25 cellular contexts compared by ENCODE assay signal in the genomic region with DNA sequence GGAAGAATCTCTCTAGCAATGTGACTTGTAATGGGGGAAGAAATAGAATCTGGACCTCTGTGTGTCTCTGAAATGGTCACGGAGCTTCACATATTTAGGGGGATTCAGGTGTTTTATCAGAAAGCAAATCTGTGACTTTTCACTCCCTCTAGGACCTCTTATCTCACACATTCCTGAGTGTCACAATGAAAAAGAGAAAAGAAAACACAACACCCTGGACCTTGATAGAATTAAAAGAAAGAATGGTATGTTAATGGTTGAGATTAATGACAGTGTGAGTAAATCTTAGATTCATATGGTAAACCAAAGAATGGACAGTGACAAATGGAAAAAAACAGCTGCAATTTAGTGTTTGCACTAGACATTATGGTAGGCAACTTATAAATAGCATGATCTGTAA.
DNase-seq lines count a peak whose midpoint lies in the region; ATAC-seq and TF ChIP-seq lines count a peak whose summit lies in the region.
"Had no signal": no experiment of that assay in that cellular context is flagged by ENCODE, and none has a peak within 500 bp of the region (broad histone marks: within the 10 kb centered on the region; RNA-seq: fewer than 3 reads in every experiment).

No MANE protein-coding gene starts in this region.

- intact Hi-C loops in heart right ventricle (cut with DNase I) (loop anchor here in 3 of 10 donors (5.0 kb wide), 2 partner anchors 49 to 69 kb away; a partner anchor contains a TSS), cardiac septum (cut with DNase I) (no loop called here)

- H3K9me3 ChIP-seq in heart right ventricle (no peaks in the 10 kb centered on the region), SJCRH30 (replicated peaks) (no peaks in the 10 kb centered on the region), mesodermal cell (ENCODE audit: control insufficient read depth, low read length) (no peaks in the 10 kb centered on the region), stomach smooth muscle (ENCODE audit: control insufficient read depth in 2 of 2, low read length in 2 of 2) (no peaks in the 10 kb centered on the region)
- H3K9me3 ChIP-seq: BLaER1, HAP-1, SJSA1 had no signal

- no peaks in the 10 kb centered on the region for H3K27me3 ChIP-seq in heart right ventricle
- no peaks in the 10 kb centered on the region; the same call in 1 of the 2 replicates for H3K27me3 ChIP-seq in SJCRH30
- H3K27me3 ChIP-seq in stomach smooth muscle (ENCODE audit: control insufficient read depth in 1 of 2, insufficient read depth in 2 of 2, low read length in 2 of 2): no peaks in the 10 kb centered on the region
- H3K27me3 ChIP-seq: BLaER1, SJSA1 had no signal

- no peak overlapping the region for H3K9ac ChIP-seq in stomach smooth muscle (ENCODE audit: low read length in 2 of 2)
- H3K9ac ChIP-seq: BLaER1 had no signal

- no peak for TF ChIP-seq CTCF in heart right ventricle (IDR thresholded peaks at IDR 0.05)

- H3K27ac ChIP-seq in heart right ventricle (peak overlapping the region; percentile 1 to 91 (median 72)), SJCRH30 (peak overlapping the region; percentile 35), mesodermal cell (ENCODE audit: low read depth, low read length, severe bottlenecking) (peak overlapping the region; percentile 72), stomach smooth muscle (ENCODE audit: low read length) (peak overlapping the region; percentile 20)
- H3K27ac ChIP-seq: BLaER1, SJSA1 had no signal

- WGBS in heart right ventricle, 2 donors: 30 to 38% methylated on average over 1 of the region's 1 CpG
- no CpG with 5 or more reads among the region's 1 CpG for WGBS in mesodermal cell (ENCODE audit: insufficient coverage in 2 of 2), 2 experiments

- ATAC-seq in heart right ventricle: no peak
- ATAC-seq: GM12878, K562, Panc1 had no signal

- H3K4me1 ChIP-seq in heart right ventricle: peaks cover 0 to 63% (median 11%) of the 10 kb centered on the region in 9 donors
- H3K4me1 ChIP-seq in SJCRH30: peaks cover 12% of the 10 kb centered on the region
- H3K4me1 ChIP-seq in mesodermal cell (ENCODE audit: control insufficient read depth, insufficient read depth, low read length, poor library complexity, severe bottlenecking): peaks cover 15% of the 10 kb centered on the region
- H3K4me1 ChIP-seq in stomach smooth muscle (ENCODE audit: control insufficient read depth, insufficient read depth, low read length): peaks cover 4% of the 10 kb centered on the region
- H3K4me1 ChIP-seq: BLaER1 had no signal

- no peak overlapping the region for H3K4me3 ChIP-seq in heart right ventricle
- H3K4me3 ChIP-seq in SJCRH30: 0 out of 2 replicates have a peak overlapping the region, but pooled peaks have one; percentile 5
- no peak overlapping the region for H3K4me3 ChIP-seq in mesodermal cell (ENCODE audit: extremely low read depth, insufficient read depth, low read length, poor library complexity, severe bottlenecking)
- H3K4me3 ChIP-seq in stomach smooth muscle (ENCODE audit: low read length in 2 of 2): no peak overlapping the region
- H3K4me3 ChIP-seq: BLaER1, GM12878, HAP-1, K562, SJSA1 had no signal

- DNase-seq in heart right ventricle (no peak), cardiac septum (ENCODE audit: low spot score) (no peak), SJCRH30 (peak in 1 of 2 experiments; percentile 21), NCI-H524 treated with DMSO at 0.1 percent for 48 hours (lab: John Stamatoyannopoulos, UW) (no peak)
- DNase-seq in stimulated activated CD4-positive, alpha-beta T cell treated with anti-CD3 and anti-CD28 coated beads, Interleukin-12 subunit alpha, Interleukin-12 subunit beta, amount 100 ng/mL, for 4 hours: no peak
- DNase-seq in stimulated activated naive CD4-positive, alpha-beta T cell (lab: John Stamatoyannopoulos, UW): no peak
- DNase-seq: CD4-positive, alpha-beta T cell; COR-L47; DMS 273 treated with DMSO at 0.1 percent for 48 hours; DMS79 treated with DMSO at 0.1 percent for 48 hours; NCI-H1105; NCI-H146; NCI-H2029; NCI-H2227 treated with DMSO at 0.1 percent for 48 hours; NCI-H510A treated with DMSO at 0.1 percent for 48 hours; NCI-H774; NK-92 treated with Interleukin-12 subunit alpha and Interleukin-12 subunit beta, amount 100 ng/mL, for 24 hours had no signal

- H3K36me3 ChIP-seq in heart right ventricle: peaks cover 0 to 16% (median 0%) of the 10 kb centered on the region in 9 donors
- H3K36me3 ChIP-seq in SJCRH30: no peaks in the 10 kb centered on the region
- H3K36me3 ChIP-seq in mesodermal cell (ENCODE audit: control insufficient read depth, insufficient read depth, low read length): peaks cover 25% of the 10 kb centered on the region
- H3K36me3 ChIP-seq in stomach smooth muscle (ENCODE audit: control insufficient read depth in 2 of 2, insufficient read depth in 2 of 2, low read length in 2 of 2): no peaks in the 10 kb centered on the region
- H3K36me3 ChIP-seq: BLaER1, HAP-1 had no signal

Comparison
In these comparisons a context has a peak if more than half of its experiments do, and no peak if none do; other contexts are left out.
1. H3K27ac ChIP-seq: peak in every context shown above with its lines; median percentile 72 in heart right ventricle; 72 in mesodermal cell; 35 in SJCRH30; 20 in stomach smooth muscle.